In genomic region chr11:117925198-117925925, GRCh38 we compare ENCODE assay signal across 25 cellular contexts. TPM values are rescaled to one million over a fixed set of nuclear protein-coding genes. Genes with fewer than 3 reads are reported as not detected.
DNase-seq lines count a peak whose midpoint lies in the region; TF ChIP-seq lines count a peak whose summit lies in the region.
"Had no signal": no experiment of that assay in that cellular context is flagged by ENCODE, and none has a peak within 500 bp of the region (broad histone marks: within the 10 kb centered on the region; RNA-seq: fewer than 3 reads in every experiment).

No MANE protein-coding gene starts in this region.

- no peak overlapping the region for H3K4me3 ChIP-seq in sigmoid colon
- H3K4me3 ChIP-seq: skin epidermis had no signal

- no peak for TF ChIP-seq POLR2A in sigmoid colon (IDR thresholded peaks at IDR 0.05)

- no peaks in the 10 kb centered on the region for H3K36me3 ChIP-seq in sigmoid colon
- H3K36me3 ChIP-seq: neutrophil, WERI-Rb-1 had no signal

- H3K9me3 ChIP-seq in sigmoid colon = no peaks in the 10 kb centered on the region
- H3K9me3 ChIP-seq: neutrophil had no signal

- H3K27ac Mint-ChIP-seq in chondrocyte (ENCODE audit: unreplicated experiment) = no peak overlapping the region
- H3K27ac Mint-ChIP-seq in HFFc6 = no peak overlapping the region
- H3K27ac Mint-ChIP-seq: activated CD4-positive, alpha-beta T cell treated with anti-CD3 and anti-CD28 coated beads, Interleukin-2, amount 10 ng/mL, durations not matched to agents 7 days and 5 days; activated CD8-positive, alpha-beta memory T cell treated with anti-CD3 and anti-CD28 coated beads, Interleukin-2, amount 10 ng/mL, durations not matched to agents 7 days and 5 days; activated naive CD8-positive, alpha-beta T cell treated with anti-CD3 and anti-CD28 coated beads for 36 hours; CD8-positive, alpha-beta T cell had no signal

- H3K9me3 Mint-ChIP-seq in chondrocyte (ENCODE audit: low read depth) = no peaks in the 10 kb centered on the region
- no peaks in the 10 kb centered on the region for H3K9me3 Mint-ChIP-seq in HFFc6
- H3K9me3 Mint-ChIP-seq: activated CD4-positive, alpha-beta T cell treated with anti-CD3 and anti-CD28 coated beads, Interleukin-2, amount 10 ng/mL, durations not matched to agents 7 days and 5 days; CD8-positive, alpha-beta T cell; central memory CD8-positive, alpha-beta T cell had no signal

- H3K4me1 Mint-ChIP-seq in chondrocyte (ENCODE audit: low read depth) (no peaks in the 10 kb centered on the region), HFFc6 (ENCODE audit: low read depth) (no peaks in the 10 kb centered on the region)

- no peak overlapping the region for H3K27ac ChIP-seq in sigmoid colon
- H3K27ac ChIP-seq: neutrophil, skin epidermis, WERI-Rb-1 had no signal

- no peaks in the 10 kb centered on the region for H3K4me1 ChIP-seq in sigmoid colon

- TF ChIP-seq CTCF in chondrocyte (IDR thresholded peaks at IDR 0.05) = no peak
- TF ChIP-seq CTCF in sigmoid colon (IDR thresholded peaks at IDR 0.05) = no peak
- no peak for TF ChIP-seq CTCF in HFFc6 (IDR thresholded peaks at IDR 0.05)

- peak; percentile 3 for DNase-seq in NCI-H748 (lab: John Stamatoyannopoulos, UW; ENCODE audit: unreplicated experiment)
- DNase-seq in NCI-H748 treated with DMSO at 0.1 percent for 48 hours (lab: John Stamatoyannopoulos, UW) = no peak
- DNase-seq in NCI-H2107 (lab: John Stamatoyannopoulos, UW) = peak; percentile 32
- peak; percentile 51 for DNase-seq in chondrocyte (ENCODE audit: low spot score)
- DNase-seq in sigmoid colon = peak; percentile 40
- no peak for DNase-seq in HFFc6
- DNase-seq in activated CD8-positive, alpha-beta memory T cell treated with anti-CD3 and anti-CD28 coated beads, Interleukin-2, amount 50 U/mL, for 48 hours = no peak
- no peak for DNase-seq in NCI-H1436 (lab: John Stamatoyannopoulos, UW)
- DNase-seq: activated CD4-positive, alpha-beta T cell treated with anti-CD3 and anti-CD28 coated beads, Interleukin-2, amount 10 ng/mL, durations not matched to agents 7 days and 5 days; activated CD8-positive, alpha-beta memory T cell treated with anti-CD3 and anti-CD28 coated beads, Interleukin-2, amount 10 ng/mL, durations not matched to agents 7 days and 5 days; activated naive CD8-positive, alpha-beta T cell treated with anti-CD3 and anti-CD28 coated beads for 36 hours; AML-193; CD8-positive, alpha-beta T cell; Kasumi-1; NCI-H2081 treated with DMSO at 0.1 percent for 48 hours; NCI-H82; stimulated activated CD4-positive, alpha-beta T cell treated with anti-CD3 and anti-CD28 coated beads, Interleukin-1b, Interleukin-23, amount 100 ng/mL, for 48 hours; WERI-Rb-1 had no signal

- H3K4me3 Mint-ChIP-seq in chondrocyte (ENCODE audit: unreplicated experiment) (no peak overlapping the region), HFFc6 (no peak overlapping the region)
- H3K4me3 Mint-ChIP-seq: activated CD4-positive, alpha-beta T cell treated with anti-CD3 and anti-CD28 coated beads, Interleukin-2, amount 10 ng/mL, durations not matched to agents 7 days and 5 days; activated CD8-positive, alpha-beta memory T cell treated with anti-CD3 and anti-CD28 coated beads, Interleukin-2, amount 10 ng/mL, durations not matched to agents 7 days and 5 days; activated naive CD8-positive, alpha-beta T cell treated with anti-CD3 and anti-CD28 coated beads for 36 hours; CD8-positive, alpha-beta T cell; central memory CD8-positive, alpha-beta T cell had no signal

- no peaks in the 10 kb centered on the region for H3K27me3 ChIP-seq in sigmoid colon

- no peak for TF ChIP-seq EP300 in sigmoid colon (IDR thresholded peaks at IDR 0.05)

- H3K36me3 Mint-ChIP-seq in chondrocyte (ENCODE audit: low read depth) (no peaks in the 10 kb centered on the region), HFFc6 (ENCODE audit: low read depth) (no peaks in the 10 kb centered on the region)
- H3K36me3 Mint-ChIP-seq: activated CD8-positive, alpha-beta memory T cell treated with anti-CD3 and anti-CD28 coated beads, Interleukin-2, amount 10 ng/mL, durations not matched to agents 7 days and 5 days; activated naive CD8-positive, alpha-beta T cell treated with anti-CD3 and anti-CD28 coated beads for 36 hours; CD8-positive, alpha-beta T cell had no signal

- peaks cover 32% of the 10 kb centered on the region for H3K27me3 Mint-ChIP-seq in chondrocyte (ENCODE audit: low read depth)
- peaks cover 41% of the 10 kb centered on the region for H3K27me3 Mint-ChIP-seq in HFFc6 (ENCODE audit: insufficient read depth)
- H3K27me3 Mint-ChIP-seq: activated naive CD8-positive, alpha-beta T cell treated with anti-CD3 and anti-CD28 coated beads for 36 hours; central memory CD8-positive, alpha-beta T cell had no signal

- intact Hi-C loops in sigmoid colon (cut with DNase I) = no loop called here

- 86 to 90% methylated on average over 11 of the region's 11 CpGs for WGBS in sigmoid colon, 2 donors

RNA-seq across cellular contexts. Expression of gene TMPRSS13, which starts 3.8 kb away (rescaled TPM):
- not detected in 3 replicates for total RNA-seq in chondrocyte
- total RNA-seq in sigmoid colon = not detected
- 1 to 10 TPM in 2 of 3 donors, not detected in 1; 1.4 to 1.6 TPM for polyA plus RNA-seq in sigmoid colon
- total RNA-seq in HFFc6 (2021; fragmentation: NEBNext Ultra II Directional; extraction: Animal tissue kit (Norgen Biotek cat#: 25700)) = not detected
- total RNA-seq: dermis microvascular lymphatic vessel endothelial cell, fibroblast of lung, kidney epithelial cell had no signal
- polyA plus RNA-seq: fibroblast of lung had no signal

RNA-seq across cellular contexts. Expression of gene FXYD6, which starts 48.9 kb away (rescaled TPM):
- total RNA-seq in chondrocyte (0.53 to 3.0 TPM (median 2.8 TPM) in 3 replicates), sigmoid colon (100 to 1,000 TPM; 243 to 305 (median 271) TPM)
- polyA plus RNA-seq in sigmoid colon = 10 to 100 TPM; 12.3 to 46.4 (median 31.2) TPM
- total RNA-seq in HFFc6 (2021; fragmentation: NEBNext Ultra II Directional; extraction: Animal tissue kit (Norgen Biotek cat#: 25700)) = not detected
- total RNA-seq: activated CD4-positive, alpha-beta T cell treated with anti-CD3 and anti-CD28 coated beads, Interleukin-2, amount 10 ng/mL, durations not matched to agents 7 days and 5 days; CD8-positive, alpha-beta T cell; OCI-LY7 had no signal

Comparison
In these comparisons a context has a peak if more than half of its experiments do, and no peak if none do; other contexts are left out.
1. DNase-seq: peak in NCI-H748 (single experiment), NCI-H2107 (single experiment), chondrocyte (single experiment) and sigmoid colon (single experiment); none in NCI-H748 treated with DMSO at 0.1 percent for 48 hours (single experiment), HFFc6 (single experiment), activated CD8-positive, alpha-beta memory T cell treated with anti-CD3 and anti-CD28 coated beads, Interleukin-2, amount 50 U/mL, for 48 hours (single experiment) and NCI-H1436 (single experiment).
2. RNA of gene FXYD6, which starts 48.9 kb away (total RNA-seq): 243 to 305 TPM in sigmoid colon; 0.53 to 3.0 TPM in chondrocyte and not detected in HFFc6; every median in the first group is over 10 times any median in the second.